9 cellular contexts compared by ENCODE assay signal in the genomic region with DNA sequence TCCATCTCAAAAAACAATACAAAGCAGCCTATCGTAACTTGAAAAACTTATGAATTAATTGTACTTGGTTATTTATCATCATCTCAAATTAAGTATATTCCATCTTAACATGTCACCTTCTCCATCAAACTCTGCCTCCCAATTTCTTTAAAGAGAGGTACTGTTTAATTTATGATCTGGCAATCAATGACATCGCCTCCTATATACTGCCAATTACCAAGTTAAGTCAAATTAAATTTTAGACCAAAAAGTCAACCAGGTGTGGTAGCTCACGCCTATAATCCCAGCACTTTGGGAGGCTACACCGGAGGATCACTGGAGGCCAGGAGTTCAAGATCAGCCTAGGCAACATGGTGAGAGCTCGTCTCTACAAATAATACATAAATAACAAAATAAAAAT.
"Had no signal": no experiment of that assay in that cellular context is flagged by ENCODE, and none has a peak within 500 bp of the region (broad histone marks: within the 10 kb centered on the region; RNA-seq: fewer than 3 reads in every experiment).

No MANE protein-coding gene starts in this region.

- H3K4me1 Mint-ChIP-seq: GM23338, H9, IgD-negative memory B cell had no signal

- H3K9ac ChIP-seq: KMS-11 had no signal

- H3K27ac Mint-ChIP-seq: GM23338, H9 had no signal

- H3K4me3 ChIP-seq: GM23338 had no signal

- ATAC-seq: GM23338 had no signal

- H3K4me2 ChIP-seq: GM23338, KMS-11 had no signal

- H3K4me3 Mint-ChIP-seq: GM23338, H9, IgD-negative memory B cell had no signal

- H3K9me3 Mint-ChIP-seq: GM23338, H9, IgD-negative memory B cell had no signal

- H2AFZ ChIP-seq: GM23338 had no signal

- H3K27ac ChIP-seq: KMS-11 had no signal

- DNase-seq: H9, Kasumi-1, KBM-7 had no signal

- FAIRE-seq: H1, H54, HTR-8/SVneo had no signal

- H3K27me3 Mint-ChIP-seq: IgD-negative memory B cell had no signal
